In genomic region chrX:118497180-118497814, GRCh38 we compare ENCODE assay signal across 9 cellular contexts. TPM values are rescaled to one million over a fixed set of nuclear protein-coding genes. Genes with fewer than 3 reads are reported as not detected.
DNase-seq lines count a peak whose midpoint lies in the region; ATAC-seq and TF ChIP-seq lines count a peak whose summit lies in the region.
"Had no signal": no experiment of that assay in that cellular context is flagged by ENCODE, and none has a peak within 500 bp of the region (broad histone marks: within the 10 kb centered on the region; RNA-seq: fewer than 3 reads in every experiment).

No MANE protein-coding gene starts in this region.

- no peaks in the 10 kb centered on the region for H3K9me3 Mint-ChIP-seq in activated CD4-positive, alpha-beta memory T cell treated with anti-CD3 and anti-CD28 coated beads, Interleukin-2, amount 10 ng/mL, durations not matched to agents 7 days and 5 days

- H3K27ac Mint-ChIP-seq in activated CD4-positive, alpha-beta memory T cell treated with anti-CD3 and anti-CD28 coated beads, Interleukin-2, amount 10 ng/mL, durations not matched to agents 7 days and 5 days, result peak overlapping the region; percentile 100

- no peak for TF ChIP-seq POLR2A in transverse colon (IDR thresholded peaks at IDR 0.05)

- POLR2A ChIA-PET in activated CD4-positive, alpha-beta memory T cell treated with anti-CD3 and anti-CD28 coated beads, Interleukin-2, amount 10 ng/mL, durations not matched to agents 7 days and 5 days (lab: Charles Lee), result interaction anchor here (0.8 to 11.5 kb wide), 14 partner anchors 9 to 1151 kb away, joined by 3 to 389 read pairs (median 8); partner anchors contain the start of gene WDR44

- intact Hi-C loops in transverse colon (cut with DNase I; ENCODE audit: low total_unique reads), result no loop called here

- peaks cover 10% of the 10 kb centered on the region for H3K4me1 ChIP-seq in iPS-15b (ENCODE audit: control insufficient read depth, insufficient read depth, low read length)
- no peaks in the 10 kb centered on the region for H3K4me1 ChIP-seq in transverse colon

- peak; percentile 4 for DNase-seq in activated naive CD4-positive, alpha-beta T cell treated with Interleukin-2 at 50 U/mL for 16 hours
- DNase-seq in activated naive CD4-positive, alpha-beta T cell treated with anti-CD3 and anti-CD28 coated beads, Interleukin-2, amount 50 U/mL, for 16 hours, result no peak
- peak; percentile 48 for DNase-seq in activated CD4-positive, alpha-beta memory T cell treated with anti-CD3 and anti-CD28 coated beads, Interleukin-2, amount 10 ng/mL, durations not matched to agents 7 days and 5 days
- DNase-seq in transverse colon (no peak), NCI-H1092 treated with DMSO at 0.1 percent for 48 hours (lab: John Stamatoyannopoulos, UW) (no peak)
- DNase-seq: islet precursor cell had no signal

- peaks cover 38% of the 10 kb centered on the region for H3K4me1 Mint-ChIP-seq in activated CD4-positive, alpha-beta memory T cell treated with anti-CD3 and anti-CD28 coated beads, Interleukin-2, amount 10 ng/mL, durations not matched to agents 7 days and 5 days

- H3K9me3 ChIP-seq in iPS-15b (ENCODE audit: control insufficient read depth, insufficient read depth, low read length) (no peaks in the 10 kb centered on the region), transverse colon (no peaks in the 10 kb centered on the region)

- H3K27ac ChIP-seq in transverse colon, result peak overlapping the region; percentile 75 to 92 (median 84)

- H3K36me3 Mint-ChIP-seq in activated CD4-positive, alpha-beta memory T cell treated with anti-CD3 and anti-CD28 coated beads, Interleukin-2, amount 10 ng/mL, durations not matched to agents 7 days and 5 days (ENCODE audit: low read depth), result peaks cover 28% of the 10 kb centered on the region

- peak overlapping the region; percentile 100 for H3K4me3 Mint-ChIP-seq in activated CD4-positive, alpha-beta memory T cell treated with anti-CD3 and anti-CD28 coated beads, Interleukin-2, amount 10 ng/mL, durations not matched to agents 7 days and 5 days

- no peak for TF ChIP-seq EP300 in transverse colon (IDR thresholded peaks at IDR 0.05; ENCODE audit: low read depth)

- CTCF ChIA-PET in activated CD4-positive, alpha-beta memory T cell treated with anti-CD3 and anti-CD28 coated beads, Interleukin-2, amount 10 ng/mL, durations not matched to agents 7 days and 5 days (lab: Charles Lee), result interaction anchor here (0.8 to 2.8 kb wide), 6 partner anchors 26 to 105 kb away, joined by 3 to 13 read pairs (median 4); no protein-coding TSS in a partner anchor

- H3K27me3 ChIP-seq in iPS-15b (ENCODE audit: control insufficient read depth, insufficient read depth, low read length) (peaks cover 18% of the 10 kb centered on the region), transverse colon (no peaks in the 10 kb centered on the region)

- H3K27me3 Mint-ChIP-seq in activated CD4-positive, alpha-beta memory T cell treated with anti-CD3 and anti-CD28 coated beads, Interleukin-2, amount 10 ng/mL, durations not matched to agents 7 days and 5 days, result no peaks in the 10 kb centered on the region

- no peak overlapping the region for H3K9ac ChIP-seq in iPS-15b (ENCODE audit: low read depth, low read length)

- ATAC-seq in GM21367 (IDR thresholded peaks at IDR 0.05; ENCODE audit: unreplicated experiment) (no peak), HG02678 (IDR thresholded peaks at IDR 0.05; ENCODE audit: unreplicated experiment) (no peak)

- WGBS in transverse colon (ENCODE audit: low coverage in 1 of 2), 2 donors, result 14 to 31% methylated on average over 1 to 6 of the region's 6 CpGs

- in situ Hi-C loops in transverse colon (cut with MboI; ENCODE audit: low pct_ligation_motif_present in 1 of 4, low pct_unique_long_range_greater_than_20kb in 1 of 4, low sequenced_read_pairs in 3 of 4), result no loop called here

- TF ChIP-seq CTCF in transverse colon (IDR thresholded peaks at IDR 0.05), result no peak

- no peaks in the 10 kb centered on the region for H3K36me3 ChIP-seq in iPS-15b (ENCODE audit: control insufficient read depth, insufficient read depth, low read length)
- H3K36me3 ChIP-seq in transverse colon, result no peaks in the 10 kb centered on the region

- peak overlapping the region; percentile 76 for H3K4me3 ChIP-seq in iPS-15b (ENCODE audit: low read depth, low read length)
- H3K4me3 ChIP-seq in transverse colon, result peak overlapping the region in 3 of 4 donors; percentile 60 to 64 (median 61)

RNA-seq across cellular contexts. Expression of gene DOCK11, which starts 1.7 kb away (rescaled TPM):
- total RNA-seq in activated CD4-positive, alpha-beta memory T cell treated with anti-CD3 and anti-CD28 coated beads, Interleukin-2, amount 10 ng/mL, durations not matched to agents 7 days and 5 days, result 10 to 100 TPM; 79.0 to 82.9 TPM
- total RNA-seq in transverse colon, result 10 to 100 TPM in 2 of 4 donors, 1 to 10 TPM in 2; 6.4 to 16.4 (median 9.8) TPM

Comparison
In these comparisons a context has a peak if more than half of its experiments do, and no peak if none do; other contexts are left out.
1. DNase-seq: peak in activated naive CD4-positive, alpha-beta T cell treated with Interleukin-2 at 50 U/mL for 16 hours (single experiment) and activated CD4-positive, alpha-beta memory T cell treated with anti-CD3 and anti-CD28 coated beads, Interleukin-2, amount 10 ng/mL, durations not matched to agents 7 days and 5 days (single experiment); none in activated naive CD4-positive, alpha-beta T cell treated with anti-CD3 and anti-CD28 coated beads, Interleukin-2, amount 50 U/mL, for 16 hours (single experiment), transverse colon (single experiment) and NCI-H1092 treated with DMSO at 0.1 percent for 48 hours (single experiment).
2. RNA of gene DOCK11, which starts 1.7 kb away (total RNA-seq): 79.0 to 82.9 TPM in activated CD4-positive, alpha-beta memory T cell treated with anti-CD3 and anti-CD28 coated beads, Interleukin-2, amount 10 ng/mL, durations not matched to agents 7 days and 5 days; 6.4 to 16.4 TPM in transverse colon; every median in the first group is over 4 times any median in the second.